24 cellular contexts compared by ENCODE assay signal in genomic region chr5:124737651-124738050, GRCh38. TPM values are rescaled to one million over a fixed set of nuclear protein-coding genes. Genes with fewer than 3 reads are reported as not detected.
DNase-seq lines count a peak whose midpoint lies in the region; ATAC-seq and TF ChIP-seq lines count a peak whose summit lies in the region.
"Had no signal": no experiment of that assay in that cellular context is flagged by ENCODE, and none has a peak within 500 bp of the region (broad histone marks: within the 10 kb centered on the region; RNA-seq: fewer than 3 reads in every experiment).

No MANE protein-coding gene starts in this region.

- no peak overlapping the region for H3K27ac ChIP-seq in ectodermal cell (ENCODE audit: insufficient read depth, low read depth, low read length, poor library complexity, severe bottlenecking)
- no peak overlapping the region for H3K27ac ChIP-seq in naive thymus-derived CD4-positive, alpha-beta T cell (ENCODE audit: low read depth, low read length)
- H3K27ac ChIP-seq: brain microvascular endothelial cell, right lobe of liver, vagina had no signal

- H3K27ac Mint-ChIP-seq in Caco-2 (ENCODE audit: unreplicated experiment) (peak overlapping the region; percentile 67), nephron progenitor cell (peak overlapping the region; percentile 93)
- H3K27ac Mint-ChIP-seq in naive thymus-derived CD4-positive, alpha-beta T cell: no peak overlapping the region
- H3K27ac Mint-ChIP-seq: activated CD4-positive, alpha-beta T cell treated with anti-CD3 and anti-CD28 coated beads, Interleukin-2, amount 10 ng/mL, durations not matched to agents 7 days and 5 days; activated naive CD8-positive, alpha-beta T cell treated with anti-CD3 and anti-CD28 coated beads, Interleukin-2, amount 50 U/mL, for 24 hours; CD4-positive, CD25-positive, alpha-beta regulatory T cell; IgD-negative memory B cell had no signal

- peaks cover 54% of the 10 kb centered on the region for H3K4me1 Mint-ChIP-seq in Caco-2 (ENCODE audit: low read depth, unreplicated experiment)
- H3K4me1 Mint-ChIP-seq in nephron progenitor cell: no peaks in the 10 kb centered on the region
- peaks cover 0 to 1% (median 0%) of the 10 kb centered on the region in 7 donors for H3K4me1 Mint-ChIP-seq in naive thymus-derived CD4-positive, alpha-beta T cell
- H3K4me1 Mint-ChIP-seq: activated CD4-positive, alpha-beta T cell treated with anti-CD3 and anti-CD28 coated beads, Interleukin-2, amount 10 ng/mL, durations not matched to agents 7 days and 5 days; CD4-positive, CD25-positive, alpha-beta regulatory T cell had no signal

- POLR2A ChIA-PET in Caco-2 (lab: Charles Lee): no interaction called here
- POLR2A ChIA-PET in naive thymus-derived CD4-positive, alpha-beta T cell (lab: Charles Lee): no interaction called here

- H3K36me3 Mint-ChIP-seq in Caco-2 (ENCODE audit: insufficient read depth, unreplicated experiment) (no peaks in the 10 kb centered on the region), nephron progenitor cell (ENCODE audit: low read depth) (no peaks in the 10 kb centered on the region)
- H3K36me3 Mint-ChIP-seq in naive thymus-derived CD4-positive, alpha-beta T cell: peaks cover 0 to 8% (median 0%) of the 10 kb centered on the region in 5 donors
- H3K36me3 Mint-ChIP-seq: CD4-positive, CD25-positive, alpha-beta regulatory T cell had no signal

- intact Hi-C loops in Caco-2 (cut with micrococcal nuclease; ENCODE audit: unreplicated experiment): loop anchor here (2.0 kb wide), 2 partner anchors 77 to 157 kb away; no protein-coding TSS in a partner anchor
- intact Hi-C loops in naive thymus-derived CD4-positive, alpha-beta T cell (cut with micrococcal nuclease): no loop called here

- TF ChIP-seq CTCF in Caco-2 (IDR thresholded peaks at IDR 0.05; ENCODE audit: insufficient read depth in 1 of 2, low read depth in 1 of 2, low read length in 1 of 2, severe bottlenecking in 1 of 2, unreplicated experiment in 1 of 2) (no peak), nephron progenitor cell (IDR thresholded peaks at IDR 0.05) (no peak)

- no peak for DNase-seq in Caco-2
- DNase-seq in NCI-H526 treated with DMSO at 0.1 percent for 48 hours (lab: John Stamatoyannopoulos, UW): peak; percentile 44
- no peak for DNase-seq in nephron progenitor cell
- no peak for DNase-seq in naive thymus-derived CD4-positive, alpha-beta T cell
- DNase-seq in NCI-H2029 (lab: John Stamatoyannopoulos, UW): no peak
- DNase-seq: activated CD4-positive, alpha-beta T cell treated with anti-CD3 and anti-CD28 coated beads, Interleukin-2, amount 10 ng/mL, durations not matched to agents 7 days and 5 days; activated CD8-positive, alpha-beta memory T cell treated with anti-CD3 and anti-CD28 coated beads, Interleukin-2, amount 50 U/mL, for 48 hours; activated effector memory CD4-positive, alpha-beta T cell treated with anti-CD3 and anti-CD28 coated beads, Interleukin-2, amount 50 U/mL, for 16 hours; activated naive CD8-positive, alpha-beta T cell treated with anti-CD3 and anti-CD28 coated beads, Interleukin-2, amount 50 U/mL, for 24 hours; brain microvascular endothelial cell; CD4-positive, CD25-positive, alpha-beta regulatory T cell; DMS153; GF-D8; hypothalamus; MG63; NCI-H748 treated with DMSO at 0.1 percent for 48 hours; pancreas; right lobe of liver; T-helper 1 cell had no signal

- H3K4me1 ChIP-seq in Caco-2 (peaks cover 80% of the 10 kb centered on the region), ectodermal cell (ENCODE audit: control insufficient read depth, insufficient read depth, low read length) (peaks cover 57% of the 10 kb centered on the region)
- no peaks in the 10 kb centered on the region for H3K4me1 ChIP-seq in naive thymus-derived CD4-positive, alpha-beta T cell (ENCODE audit: control insufficient read depth in 2 of 2, insufficient read depth in 2 of 2, low read length in 2 of 2)

- H3K9me3 ChIP-seq in Caco-2 (no peaks in the 10 kb centered on the region), ectodermal cell (ENCODE audit: control insufficient read depth, low read length) (no peaks in the 10 kb centered on the region)
- no peaks in the 10 kb centered on the region for H3K9me3 ChIP-seq in naive thymus-derived CD4-positive, alpha-beta T cell (ENCODE audit: control insufficient read depth in 2 of 3, low read length in 3 of 3)
- H3K9me3 ChIP-seq: MG63, pancreas, right lobe of liver, vagina had no signal

- no peak for ATAC-seq in HG03520 (IDR thresholded peaks at IDR 0.05; ENCODE audit: unreplicated experiment)
- no peak for ATAC-seq in GM21723 (IDR thresholded peaks at IDR 0.05; ENCODE audit: unreplicated experiment)
- ATAC-seq in naive thymus-derived CD4-positive, alpha-beta T cell: no peak
- ATAC-seq: activated naive CD8-positive, alpha-beta T cell treated with anti-CD3 and anti-CD28 coated beads, Interleukin-2, amount 50 U/mL, for 24 hours; pancreas; right lobe of liver had no signal

- H3K9me3 Mint-ChIP-seq in Caco-2 (ENCODE audit: unreplicated experiment): no peaks in the 10 kb centered on the region
- no peaks in the 10 kb centered on the region for H3K9me3 Mint-ChIP-seq in nephron progenitor cell
- H3K9me3 Mint-ChIP-seq in naive thymus-derived CD4-positive, alpha-beta T cell: peaks cover 0 to 6% (median 3%) of the 10 kb centered on the region in 11 donors
- H3K9me3 Mint-ChIP-seq: activated CD4-positive, alpha-beta T cell treated with anti-CD3 and anti-CD28 coated beads, Interleukin-2, amount 10 ng/mL, durations not matched to agents 7 days and 5 days had no signal

- no peaks in the 10 kb centered on the region for H3K27me3 Mint-ChIP-seq in Caco-2 (ENCODE audit: insufficient read depth, unreplicated experiment)
- no peaks in the 10 kb centered on the region for H3K27me3 Mint-ChIP-seq in nephron progenitor cell (ENCODE audit: low read depth, poor library complexity)
- peaks cover 23 to 49% (median 30%) of the 10 kb centered on the region in 5 donors for H3K27me3 Mint-ChIP-seq in naive thymus-derived CD4-positive, alpha-beta T cell

- H3K4me3 ChIP-seq in Caco-2 (ENCODE audit: low read depth, low read length) (no peak overlapping the region), ectodermal cell (ENCODE audit: insufficient read depth, low read depth, low read length) (peak overlapping the region; percentile 16)
- no peak overlapping the region for H3K4me3 ChIP-seq in naive thymus-derived CD4-positive, alpha-beta T cell (ENCODE audit: low read length)
- H3K4me3 ChIP-seq: MG63, pancreas, right lobe of liver, vagina had no signal

- CTCF ChIA-PET in Caco-2 (lab: Charles Lee): interaction anchor here (2.1 kb wide), 1 partner anchor 11 kb away, joined by 6 read pairs; no protein-coding TSS in a partner anchor
- CTCF ChIA-PET in naive thymus-derived CD4-positive, alpha-beta T cell (lab: Charles Lee): no interaction called here

- H3K4me3 Mint-ChIP-seq in Caco-2 (ENCODE audit: unreplicated experiment): no peak overlapping the region
- H3K4me3 Mint-ChIP-seq in nephron progenitor cell: no peak overlapping the region
- no peak overlapping the region for H3K4me3 Mint-ChIP-seq in naive thymus-derived CD4-positive, alpha-beta T cell
- H3K4me3 Mint-ChIP-seq: activated CD4-positive, alpha-beta T cell treated with anti-CD3 and anti-CD28 coated beads, Interleukin-2, amount 10 ng/mL, durations not matched to agents 7 days and 5 days; activated naive CD8-positive, alpha-beta T cell treated with anti-CD3 and anti-CD28 coated beads, Interleukin-2, amount 50 U/mL, for 24 hours; CD4-positive, CD25-positive, alpha-beta regulatory T cell had no signal

- BruUV-seq in Caco-2 (replicated peaks; lab: Mats Ljungman, UMichigan): no TSS peak

- H3K36me3 ChIP-seq in Caco-2 (ENCODE audit: control insufficient read depth, insufficient read depth, low read length) (no peaks in the 10 kb centered on the region), ectodermal cell (ENCODE audit: control insufficient read depth, insufficient read depth, low read length) (no peaks in the 10 kb centered on the region)
- no peaks in the 10 kb centered on the region for H3K36me3 ChIP-seq in naive thymus-derived CD4-positive, alpha-beta T cell (ENCODE audit: control insufficient read depth in 2 of 3, insufficient read depth in 3 of 3, low read length in 3 of 3)
- H3K36me3 ChIP-seq: brain microvascular endothelial cell, pancreas, right lobe of liver, vagina had no signal

- H3K27me3 ChIP-seq in Caco-2 (replicated peaks; ENCODE audit: control insufficient read depth, insufficient read depth, low read length) (no peaks in the 10 kb centered on the region), ectodermal cell (ENCODE audit: control insufficient read depth, insufficient read depth, low read length, poor library complexity, severe bottlenecking) (no peaks in the 10 kb centered on the region)
- no peaks in the 10 kb centered on the region for H3K27me3 ChIP-seq in naive thymus-derived CD4-positive, alpha-beta T cell (ENCODE audit: control insufficient read depth in 2 of 2, insufficient read depth in 2 of 2, low read length in 2 of 2)
- H3K27me3 ChIP-seq: brain microvascular endothelial cell, MG63, pancreas, right lobe of liver, vagina had no signal

- WGBS in ectodermal cell, 2 experiments: 39 to 50% methylated on average over 1 of the region's 1 CpG

RNA-seq across cellular contexts. Expression of gene ZNF608, which starts 8.8 kb away (rescaled TPM):
- 17.5 and 24.0 TPM in 2 replicates for total RNA-seq in Caco-2 (2022)
- polyA plus RNA-seq in ectodermal cell (2013, experiment 1 of 4): 155 TPM
- 207 TPM for polyA plus RNA-seq in ectodermal cell (2013, experiment 2 of 4)
- 118 TPM for polyA plus RNA-seq in ectodermal cell (2013, experiment 3 of 4)
- polyA plus RNA-seq in ectodermal cell (2013, experiment 4 of 4): 135 TPM
- total RNA-seq in naive thymus-derived CD4-positive, alpha-beta T cell: 1 to 10 TPM in 1 of 5 experiments, under 1 TPM in 1, not detected in 3; 0.90 to 1.5 TPM
- not detected for polyA plus RNA-seq in naive thymus-derived CD4-positive, alpha-beta T cell
- total RNA-seq: activated CD4-positive, alpha-beta T cell treated with anti-CD3 and anti-CD28 coated beads, Interleukin-2, amount 10 ng/mL, durations not matched to agents 7 days and 5 days had no signal
- polyA plus RNA-seq: CD4-positive, CD25-positive, alpha-beta regulatory T cell had no signal

Comparison
In these comparisons a context has a peak if more than half of its experiments do, and no peak if none do; other contexts are left out.
1. H3K27ac Mint-ChIP-seq: peak in Caco-2 (single experiment) and nephron progenitor cell (single experiment); none in naive thymus-derived CD4-positive, alpha-beta T cell (0 of 9).